Comparison of ENCODE assay signal across 11 cellular contexts in genomic region chr2:169080250-169081035, GRCh38. TPM values are rescaled to one million over a fixed set of nuclear protein-coding genes. Genes with fewer than 3 reads are reported as not detected.
DNase-seq lines count a peak whose midpoint lies in the region; ATAC-seq and TF ChIP-seq lines count a peak whose summit lies in the region.
"Had no signal": no experiment of that assay in that cellular context is flagged by ENCODE, and none has a peak within 500 bp of the region (broad histone marks: within the 10 kb centered on the region; RNA-seq: fewer than 3 reads in every experiment).

No MANE protein-coding gene starts in this region.

- no peaks in the 10 kb centered on the region for H3K27me3 ChIP-seq in OCI-LY3 (ENCODE audit: low read depth, low read length)

- peaks cover 4 to 13% of the 10 kb centered on the region in 2 donors for H3K36me3 Mint-ChIP-seq in activated T-cell treated with anti-CD3 and anti-CD28 coated beads, Interleukin-2, amount 50 U/mL, for 72 hours (ENCODE audit: insufficient read depth in 2 of 2)
- no peaks in the 10 kb centered on the region for H3K36me3 Mint-ChIP-seq in stimulated activated effector memory CD8-positive, alpha-beta T cell treated with anti-CD3 and anti-CD28 coated beads, Interleukin-12 subunit alpha, Interleukin-12 subunit beta, amount 100 ng/mL, for 72 hours

- ATAC-seq in activated T-cell treated with anti-CD3 and anti-CD28 coated beads, Interleukin-2, amount 50 U/mL, for 72 hours (replicated peaks in 1 of 2) = peak; percentile 45 to 53
- peak; percentile 77 for ATAC-seq in HG03039 (IDR thresholded peaks at IDR 0.05; ENCODE audit: unreplicated experiment)
- peak; percentile 52 for ATAC-seq in stimulated activated effector memory CD8-positive, alpha-beta T cell treated with anti-CD3 and anti-CD28 coated beads, Interleukin-12 subunit alpha, Interleukin-12 subunit beta, amount 100 ng/mL, for 72 hours

- no peak for DNase-seq in activated T-cell treated with anti-CD3 and anti-CD28 coated beads, Interleukin-2, amount 50 U/mL, for 72 hours
- DNase-seq in activated T-cell treated with anti-CD3 and anti-CD28 coated beads, Interleukin-2, amount 50 U/mL, for 48 hours = no peak
- no peak for DNase-seq in stimulated activated effector memory CD8-positive, alpha-beta T cell treated with anti-CD3 and anti-CD28 coated beads, Interleukin-12 subunit alpha, Interleukin-12 subunit beta, amount 100 ng/mL, for 72 hours (ENCODE audit: low spot score in 2 of 2)
- no peak for DNase-seq in cortex of kidney (lab: John Stamatoyannopoulos, UW)
- no peak for DNase-seq in DMS79 treated with DMSO at 0.1 percent for 48 hours (lab: John Stamatoyannopoulos, UW)
- DNase-seq in GM03348 (ENCODE audit: low spot score) = no peak
- DNase-seq: WERI-Rb-1 had no signal

- peak overlapping the region; percentile 70 for H3K9ac ChIP-seq in OCI-LY3 (ENCODE audit: low read length)

- peaks cover 14% of the 10 kb centered on the region for H3K4me1 Mint-ChIP-seq in activated T-cell treated with anti-CD3 and anti-CD28 coated beads, Interleukin-2, amount 50 U/mL, for 72 hours (ENCODE audit: low read depth)
- H3K4me1 Mint-ChIP-seq in stimulated activated effector memory CD8-positive, alpha-beta T cell treated with anti-CD3 and anti-CD28 coated beads, Interleukin-12 subunit alpha, Interleukin-12 subunit beta, amount 100 ng/mL, for 72 hours = no peaks in the 10 kb centered on the region

- H3K9me3 ChIP-seq in OCI-LY3 (ENCODE audit: insufficient read depth, low read length) = peaks cover 15% of the 10 kb centered on the region; the same call in 1 of the 2 replicates

- no peak overlapping the region for H3K4me3 Mint-ChIP-seq in activated T-cell treated with anti-CD3 and anti-CD28 coated beads, Interleukin-2, amount 50 U/mL, for 72 hours
- no peak overlapping the region for H3K4me3 Mint-ChIP-seq in stimulated activated effector memory CD8-positive, alpha-beta T cell treated with anti-CD3 and anti-CD28 coated beads, Interleukin-12 subunit alpha, Interleukin-12 subunit beta, amount 100 ng/mL, for 72 hours

- H3K4me1 ChIP-seq in OCI-LY3 (ENCODE audit: low read length) = peaks cover 59% of the 10 kb centered on the region

- H2AFZ ChIP-seq in OCI-LY3 (ENCODE audit: low read depth, low read length) = no peak overlapping the region; the same call in 1 of the 2 replicates

- no peak for TF ChIP-seq CTCF in OCI-LY3 (IDR thresholded peaks at IDR 0.05; ENCODE audit: low read depth, low read length)

- H3K27ac ChIP-seq in OCI-LY3 (ENCODE audit: low read length) = peak overlapping the region; percentile 92
- H3K27ac ChIP-seq: WERI-Rb-1 had no signal

- H3K9me3 Mint-ChIP-seq in activated T-cell treated with anti-CD3 and anti-CD28 coated beads, Interleukin-2, amount 50 U/mL, for 72 hours = peaks cover 0 to 6% of the 10 kb centered on the region in 2 donors
- H3K9me3 Mint-ChIP-seq in stimulated activated effector memory CD8-positive, alpha-beta T cell treated with anti-CD3 and anti-CD28 coated beads, Interleukin-12 subunit alpha, Interleukin-12 subunit beta, amount 100 ng/mL, for 72 hours = no peaks in the 10 kb centered on the region

- peaks cover 9% of the 10 kb centered on the region for H3K36me3 ChIP-seq in OCI-LY3 (replicated peaks; ENCODE audit: low read depth, low read length)
- H3K36me3 ChIP-seq: WERI-Rb-1 had no signal

- peak overlapping the region; percentile 55; the same call in 1 of the 2 replicates for H3K4me3 ChIP-seq in OCI-LY3 (ENCODE audit: low read length)

- no peaks in the 10 kb centered on the region for H4K20me1 ChIP-seq in OCI-LY3 (ENCODE audit: insufficient read depth, low read length)

- no peak overlapping the region for H3K27ac Mint-ChIP-seq in activated T-cell treated with anti-CD3 and anti-CD28 coated beads, Interleukin-2, amount 50 U/mL, for 72 hours
- H3K27ac Mint-ChIP-seq in stimulated activated effector memory CD8-positive, alpha-beta T cell treated with anti-CD3 and anti-CD28 coated beads, Interleukin-12 subunit alpha, Interleukin-12 subunit beta, amount 100 ng/mL, for 72 hours = no peak overlapping the region

- peak overlapping the region; percentile 71 for H3K4me2 ChIP-seq in OCI-LY3 (ENCODE audit: low read length)

- peaks cover 7% of the 10 kb centered on the region; the same call in 1 of the 2 replicates for H3K79me2 ChIP-seq in OCI-LY3 (ENCODE audit: low read length)

- H3K27me3 Mint-ChIP-seq in activated T-cell treated with anti-CD3 and anti-CD28 coated beads, Interleukin-2, amount 50 U/mL, for 72 hours (ENCODE audit: low read depth) = peaks cover 8% of the 10 kb centered on the region

RNA-seq across cellular contexts. Expression of gene DHRS9, which starts 11.1 kb away (rescaled TPM):
- total RNA-seq in activated T-cell treated with anti-CD3 and anti-CD28 coated beads, Interleukin-2, amount 50 U/mL, for 72 hours = 1 to 10 TPM; 4.6 to 6.3 TPM
- total RNA-seq: dermis microvascular lymphatic vessel endothelial cell, lung microvascular endothelial cell had no signal

RNA-seq across cellular contexts. Expression of gene ABCB11, which starts 49.3 kb away (rescaled TPM):
- total RNA-seq in activated T-cell treated with anti-CD3 and anti-CD28 coated beads, Interleukin-2, amount 50 U/mL, for 72 hours = not detected
- total RNA-seq: dermis microvascular lymphatic vessel endothelial cell, lung microvascular endothelial cell had no signal
